15 cellular contexts compared by ENCODE assay signal in genomic region chr20:1838479-1839279, GRCh38. TPM values are rescaled to one million over a fixed set of nuclear protein-coding genes. Genes with fewer than 3 reads are reported as not detected.
DNase-seq lines count a peak whose midpoint lies in the region; ATAC-seq and TF ChIP-seq lines count a peak whose summit lies in the region.
"Had no signal": no experiment of that assay in that cellular context is flagged by ENCODE, and none has a peak within 500 bp of the region (broad histone marks: within the 10 kb centered on the region; RNA-seq: fewer than 3 reads in every experiment).

No MANE protein-coding gene starts in this region.

- no CpG with 5 or more reads among the region's 7 CpGs for WGBS in mesendoderm (ENCODE audit: extremely low coverage, insufficient coverage, low lambda C conversion rate)

- no peak overlapping the region for H3K27ac Mint-ChIP-seq in stimulated activated effector memory CD8-positive, alpha-beta T cell treated with anti-CD3 and anti-CD28 coated beads, Interleukin-12 subunit alpha, Interleukin-12 subunit beta, amount 100 ng/mL, for 72 hours
- H3K27ac Mint-ChIP-seq: activated B cell treated with CpG ODN at 0.5 μM for 24 hours, IgD-negative memory B cell had no signal

- no peak overlapping the region for H4K5ac ChIP-seq in mesendoderm (ENCODE audit: low read length)

- no peak overlapping the region for H3K56ac ChIP-seq in mesendoderm (ENCODE audit: low read length)

- H3K23ac ChIP-seq in mesendoderm (ENCODE audit: low read length) = no peak overlapping the region

- H3K9me3 Mint-ChIP-seq in stimulated activated effector memory CD8-positive, alpha-beta T cell treated with anti-CD3 and anti-CD28 coated beads, Interleukin-12 subunit alpha, Interleukin-12 subunit beta, amount 100 ng/mL, for 72 hours = no peaks in the 10 kb centered on the region
- H3K9me3 Mint-ChIP-seq: activated B cell treated with CpG ODN at 0.5 μM for 24 hours, IgD-negative memory B cell, naive B cell had no signal

- no peak overlapping the region for H3K9ac ChIP-seq in mesendoderm (ENCODE audit: low read length)

- H2BK120ac ChIP-seq in mesendoderm (ENCODE audit: low read depth, low read length) = no peak overlapping the region

- no peak overlapping the region for H2AK5ac ChIP-seq in mesendoderm (ENCODE audit: low read length)

- H3K4me1 Mint-ChIP-seq in stimulated activated effector memory CD8-positive, alpha-beta T cell treated with anti-CD3 and anti-CD28 coated beads, Interleukin-12 subunit alpha, Interleukin-12 subunit beta, amount 100 ng/mL, for 72 hours = no peaks in the 10 kb centered on the region

- no peak overlapping the region for H2BK5ac ChIP-seq in mesendoderm (ENCODE audit: low read length)

- H3K4ac ChIP-seq in mesendoderm (ENCODE audit: low read depth, low read length) = no peak overlapping the region

- H3K79me1 ChIP-seq in mesendoderm (ENCODE audit: low read length) = no peaks in the 10 kb centered on the region

- no peak overlapping the region for H2BK15ac ChIP-seq in mesendoderm (replicated peaks; ENCODE audit: low read depth)

- no peak overlapping the region for H3K27ac ChIP-seq in mesendoderm (ENCODE audit: low read depth, low read length)
- H3K27ac ChIP-seq in tibial artery = no peak overlapping the region

- H3K9me3 ChIP-seq in BE2C (no peaks in the 10 kb centered on the region), tibial artery (no peaks in the 10 kb centered on the region)

- H3K27me3 ChIP-seq in BE2C (no peaks in the 10 kb centered on the region), mesendoderm (ENCODE audit: insufficient read depth, low read length, poor library complexity) (no peaks in the 10 kb centered on the region), tibial artery (peaks cover 0 to 7% of the 10 kb centered on the region in 2 donors)

- DNase-seq in BE2C (peak; percentile 14), NCI-H1417 (lab: John Stamatoyannopoulos, UW) (peak in 2 of 3 experiments; percentile 80 to 93), cerebellum (ENCODE audit: low spot score) (peak; percentile 67), mesendoderm (peak; percentile 42), tibial artery (no peak), NCI-H128 (lab: John Stamatoyannopoulos, UW; ENCODE audit: unreplicated experiment) (no peak), kidney glomerular epithelial cell (lab: John Stamatoyannopoulos, UW) (no peak)
- no peak for DNase-seq in stimulated activated effector memory CD8-positive, alpha-beta T cell treated with anti-CD3 and anti-CD28 coated beads, Interleukin-12 subunit alpha, Interleukin-12 subunit beta, amount 100 ng/mL, for 72 hours (ENCODE audit: low spot score in 2 of 2)
- DNase-seq: activated B cell treated with CpG ODN at 0.5 μM for 24 hours; activated naive CD4-positive, alpha-beta T cell treated with Interleukin-2 at 50 U/mL for 16 hours; naive B cell; NCI-H1436; stimulated activated naive CD4-positive, alpha-beta T cell treated with Interleukin-2 at 50 U/mL for 16 hours had no signal

- no peak overlapping the region for H3K4me3 ChIP-seq in BE2C (ENCODE audit: low read depth, low read length)
- H3K4me3 ChIP-seq in mesendoderm (ENCODE audit: low read length) = no peak overlapping the region
- H3K4me3 ChIP-seq in tibial artery = no peak overlapping the region

- no peak for TF ChIP-seq CTCF in BE2C (IDR thresholded peaks at IDR 0.05; ENCODE audit: low read depth, low read length)
- no peak for TF ChIP-seq CTCF in tibial artery (IDR thresholded peaks at IDR 0.05)

- intact Hi-C loops in tibial artery (cut with DNase I; ENCODE audit: low total_unique reads) = no loop called here

- H3K36me3 Mint-ChIP-seq in stimulated activated effector memory CD8-positive, alpha-beta T cell treated with anti-CD3 and anti-CD28 coated beads, Interleukin-12 subunit alpha, Interleukin-12 subunit beta, amount 100 ng/mL, for 72 hours = no peaks in the 10 kb centered on the region
- H3K36me3 Mint-ChIP-seq: naive B cell had no signal

- ATAC-seq in stimulated activated effector memory CD8-positive, alpha-beta T cell treated with anti-CD3 and anti-CD28 coated beads, Interleukin-12 subunit alpha, Interleukin-12 subunit beta, amount 100 ng/mL, for 72 hours = no peak
- ATAC-seq: Panc1 had no signal

- H3K4me1 ChIP-seq in BE2C (no peaks in the 10 kb centered on the region), mesendoderm (ENCODE audit: control insufficient read depth, low read depth, low read length) (peaks cover 9% of the 10 kb centered on the region), tibial artery (peaks cover 0 to 19% (median 9%) of the 10 kb centered on the region in 4 donors)

- no peak overlapping the region for H3K18ac ChIP-seq in mesendoderm (ENCODE audit: low read length)

- no peak overlapping the region for H4K8ac ChIP-seq in mesendoderm (ENCODE audit: low read depth, low read length)

- H3K79me2 ChIP-seq in mesendoderm (ENCODE audit: control insufficient read depth, insufficient read depth, low read length) = no peaks in the 10 kb centered on the region

- no peak overlapping the region for H3K4me3 Mint-ChIP-seq in stimulated activated effector memory CD8-positive, alpha-beta T cell treated with anti-CD3 and anti-CD28 coated beads, Interleukin-12 subunit alpha, Interleukin-12 subunit beta, amount 100 ng/mL, for 72 hours
- H3K4me3 Mint-ChIP-seq: activated B cell treated with CpG ODN at 0.5 μM for 24 hours, naive B cell had no signal

- H3K36me3 ChIP-seq in BE2C (no peaks in the 10 kb centered on the region), mesendoderm (ENCODE audit: control insufficient read depth, insufficient read depth, low read length) (no peaks in the 10 kb centered on the region), tibial artery (no peaks in the 10 kb centered on the region)

- no peak overlapping the region for H3K4me2 ChIP-seq in mesendoderm (ENCODE audit: low read length)

RNA-seq across cellular contexts. Expression of gene SIRPA, which starts 56.5 kb away (rescaled TPM):
- 0.40 TPM for polyA plus RNA-seq in BE2C (2012; ENCODE audit: insufficient read depth, insufficient read length, low read depth)
- 8.0 TPM for total RNA-seq in cerebellum
- 3.3 TPM for polyA plus RNA-seq in mesendoderm (2013, experiment 1 of 2)
- polyA plus RNA-seq in mesendoderm (2013, experiment 2 of 2) = 3.5 TPM

Comparison
In these comparisons a context has a peak if more than half of its experiments do, and no peak if none do; other contexts are left out.
1. DNase-seq: peak in BE2C (single experiment), NCI-H1417 (2 of 3), cerebellum (single experiment) and mesendoderm (single experiment); none in stimulated activated effector memory CD8-positive, alpha-beta T cell treated with anti-CD3 and anti-CD28 coated beads, Interleukin-12 subunit alpha, Interleukin-12 subunit beta, amount 100 ng/mL, for 72 hours (0 of 2), tibial artery (0 of 2), NCI-H128 (single experiment) and kidney glomerular epithelial cell (single experiment).